Comparison of ENCODE assay signal across 1 cellular context in the genomic region with DNA sequence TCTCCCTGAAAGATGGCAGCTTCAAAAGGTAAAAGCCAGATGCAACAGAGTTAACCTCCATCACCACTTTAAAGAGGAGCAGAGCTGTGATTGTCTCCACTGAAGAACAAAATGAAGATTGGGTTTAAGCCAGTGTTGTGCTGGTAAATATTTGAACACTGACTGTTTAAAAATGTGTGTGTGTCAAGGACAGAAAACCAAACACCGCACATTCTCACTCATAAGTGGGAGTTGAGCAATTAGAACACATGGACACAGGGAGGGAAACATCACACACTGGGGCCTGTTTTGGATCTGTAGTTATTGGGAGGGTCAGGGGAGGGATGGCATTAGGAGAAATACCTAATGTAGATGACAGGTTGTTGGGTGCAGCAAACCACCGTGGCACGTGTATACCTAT.
TF ChIP-seq lines count a peak whose summit lies in the region.

No MANE protein-coding gene starts in this region.

TF ChIP-seq in HepG2, 621 proteins besides CTCF, POLR2A, EP300 and RAD21 (continues in another document):
- no peak for TF ChIP-seq NFE2L1 (CRISPR knock-in tag; IDR thresholded peaks at IDR 0.05; ENCODE audit: borderline replicate concordance)
- no peak for TF ChIP-seq KAT2B (IDR thresholded peaks at IDR 0.05; ENCODE audit: borderline replicate concordance, low read depth, low read length)
- no peak for TF ChIP-seq SOX6 (IDR thresholded peaks at IDR 0.05)
- TF ChIP-seq SOX6 (CRISPR knock-in tag; IDR thresholded peaks at IDR 0.05): peak; percentile 40; the same call in 1 of the 2 replicates
- no peak for TF ChIP-seq SP1 (IDR thresholded peaks at IDR 0.05)
- no peak for TF ChIP-seq SP1 (CRISPR knock-in tag; IDR thresholded peaks at IDR 0.05)
- no peak for TF ChIP-seq SYNCRIP (IDR thresholded peaks at IDR 0.05; ENCODE audit: insufficient read depth, low read depth, low read length)
- TF ChIP-seq, protein P1, sequence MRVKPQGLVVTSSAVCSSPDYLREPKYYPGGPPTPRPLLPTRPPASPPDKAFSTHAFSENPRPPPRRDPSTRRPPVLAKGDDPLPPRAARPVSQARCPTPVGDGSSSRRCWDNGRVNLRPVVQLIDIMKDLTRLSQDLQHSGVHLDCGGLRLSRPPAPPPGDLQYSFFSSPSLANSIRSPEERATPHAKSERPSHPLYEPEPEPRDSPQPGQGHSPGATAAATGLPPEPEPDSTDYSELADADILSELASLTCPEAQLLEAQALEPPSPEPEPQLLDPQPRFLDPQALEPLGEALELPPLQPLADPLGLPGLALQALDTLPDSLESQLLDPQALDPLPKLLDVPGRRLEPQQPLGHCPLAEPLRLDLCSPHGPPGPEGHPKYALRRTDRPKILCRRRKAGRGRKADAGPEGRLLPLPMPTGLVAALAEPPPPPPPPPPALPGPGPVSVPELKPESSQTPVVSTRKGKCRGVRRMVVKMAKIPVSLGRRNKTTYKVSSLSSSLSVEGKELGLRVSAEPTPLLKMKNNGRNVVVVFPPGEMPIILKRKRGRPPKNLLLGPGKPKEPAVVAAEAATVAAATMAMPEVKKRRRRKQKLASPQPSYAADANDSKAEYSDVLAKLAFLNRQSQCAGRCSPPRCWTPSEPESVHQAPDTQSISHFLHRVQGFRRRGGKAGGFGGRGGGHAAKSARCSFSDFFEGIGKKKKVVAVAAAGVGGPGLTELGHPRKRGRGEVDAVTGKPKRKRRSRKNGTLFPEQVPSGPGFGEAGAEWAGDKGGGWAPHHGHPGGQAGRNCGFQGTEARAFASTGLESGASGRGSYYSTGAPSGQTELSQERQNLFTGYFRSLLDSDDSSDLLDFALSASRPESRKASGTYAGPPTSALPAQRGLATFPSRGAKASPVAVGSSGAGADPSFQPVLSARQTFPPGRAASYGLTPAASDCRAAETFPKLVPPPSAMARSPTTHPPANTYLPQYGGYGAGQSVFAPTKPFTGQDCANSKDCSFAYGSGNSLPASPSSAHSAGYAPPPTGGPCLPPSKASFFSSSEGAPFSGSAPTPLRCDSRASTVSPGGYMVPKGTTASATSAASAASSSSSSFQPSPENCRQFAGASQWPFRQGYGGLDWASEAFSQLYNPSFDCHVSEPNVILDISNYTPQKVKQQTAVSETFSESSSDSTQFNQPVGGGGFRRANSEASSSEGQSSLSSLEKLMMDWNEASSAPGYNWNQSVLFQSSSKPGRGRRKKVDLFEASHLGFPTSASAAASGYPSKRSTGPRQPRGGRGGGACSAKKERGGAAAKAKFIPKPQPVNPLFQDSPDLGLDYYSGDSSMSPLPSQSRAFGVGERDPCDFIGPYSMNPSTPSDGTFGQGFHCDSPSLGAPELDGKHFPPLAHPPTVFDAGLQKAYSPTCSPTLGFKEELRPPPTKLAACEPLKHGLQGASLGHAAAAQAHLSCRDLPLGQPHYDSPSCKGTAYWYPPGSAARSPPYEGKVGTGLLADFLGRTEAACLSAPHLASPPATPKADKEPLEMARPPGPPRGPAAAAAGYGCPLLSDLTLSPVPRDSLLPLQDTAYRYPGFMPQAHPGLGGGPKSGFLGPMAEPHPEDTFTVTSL (CRISPR knock-in tag; IDR thresholded peaks at IDR 0.05; ENCODE audit: borderline replicate concordance): 0 out of 2 replicates have a peak, but pooled peaks have one; percentile 49
- TF ChIP-seq IKZF1 (IDR thresholded peaks at IDR 0.05): no peak
- TF ChIP-seq, protein P2, sequence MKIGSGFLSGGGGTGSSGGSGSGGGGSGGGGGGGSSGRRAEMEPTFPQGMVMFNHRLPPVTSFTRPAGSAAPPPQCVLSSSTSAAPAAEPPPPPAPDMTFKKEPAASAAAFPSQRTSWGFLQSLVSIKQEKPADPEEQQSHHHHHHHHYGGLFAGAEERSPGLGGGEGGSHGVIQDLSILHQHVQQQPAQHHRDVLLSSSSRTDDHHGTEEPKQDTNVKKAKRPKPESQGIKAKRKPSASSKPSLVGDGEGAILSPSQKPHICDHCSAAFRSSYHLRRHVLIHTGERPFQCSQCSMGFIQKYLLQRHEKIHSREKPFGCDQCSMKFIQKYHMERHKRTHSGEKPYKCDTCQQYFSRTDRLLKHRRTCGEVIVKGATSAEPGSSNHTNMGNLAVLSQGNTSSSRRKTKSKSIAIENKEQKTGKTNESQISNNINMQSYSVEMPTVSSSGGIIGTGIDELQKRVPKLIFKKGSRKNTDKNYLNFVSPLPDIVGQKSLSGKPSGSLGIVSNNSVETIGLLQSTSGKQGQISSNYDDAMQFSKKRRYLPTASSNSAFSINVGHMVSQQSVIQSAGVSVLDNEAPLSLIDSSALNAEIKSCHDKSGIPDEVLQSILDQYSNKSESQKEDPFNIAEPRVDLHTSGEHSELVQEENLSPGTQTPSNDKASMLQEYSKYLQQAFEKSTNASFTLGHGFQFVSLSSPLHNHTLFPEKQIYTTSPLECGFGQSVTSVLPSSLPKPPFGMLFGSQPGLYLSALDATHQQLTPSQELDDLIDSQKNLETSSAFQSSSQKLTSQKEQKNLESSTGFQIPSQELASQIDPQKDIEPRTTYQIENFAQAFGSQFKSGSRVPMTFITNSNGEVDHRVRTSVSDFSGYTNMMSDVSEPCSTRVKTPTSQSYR (CRISPR knock-in tag; IDR thresholded peaks at IDR 0.05; ENCODE audit: borderline replicate concordance): no peak
- TF ChIP-seq ZNF331 (CRISPR knock-in tag; IDR thresholded peaks at IDR 0.05): 0 out of 2 replicates have a peak, but pooled peaks have one; percentile 27
- TF ChIP-seq, protein P3, sequence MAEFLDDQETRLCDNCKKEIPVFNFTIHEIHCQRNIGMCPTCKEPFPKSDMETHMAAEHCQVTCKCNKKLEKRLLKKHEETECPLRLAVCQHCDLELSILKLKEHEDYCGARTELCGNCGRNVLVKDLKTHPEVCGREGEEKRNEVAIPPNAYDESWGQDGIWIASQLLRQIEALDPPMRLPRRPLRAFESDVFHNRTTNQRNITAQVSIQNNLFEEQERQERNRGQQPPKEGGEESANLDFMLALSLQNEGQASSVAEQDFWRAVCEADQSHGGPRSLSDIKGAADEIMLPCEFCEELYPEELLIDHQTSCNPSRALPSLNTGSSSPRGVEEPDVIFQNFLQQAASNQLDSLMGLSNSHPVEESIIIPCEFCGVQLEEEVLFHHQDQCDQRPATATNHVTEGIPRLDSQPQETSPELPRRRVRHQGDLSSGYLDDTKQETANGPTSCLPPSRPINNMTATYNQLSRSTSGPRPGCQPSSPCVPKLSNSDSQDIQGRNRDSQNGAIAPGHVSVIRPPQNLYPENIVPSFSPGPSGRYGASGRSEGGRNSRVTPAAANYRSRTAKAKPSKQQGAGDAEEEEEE (CRISPR knock-in tag; IDR thresholded peaks at IDR 0.05; ENCODE audit: borderline replicate concordance): no peak
- TF ChIP-seq NCOA2 (CRISPR knock-in tag; IDR thresholded peaks at IDR 0.05): no peak
- no peak for TF ChIP-seq RELA (CRISPR knock-in tag; IDR thresholded peaks at IDR 0.05)
- TF ChIP-seq, protein P4, sequence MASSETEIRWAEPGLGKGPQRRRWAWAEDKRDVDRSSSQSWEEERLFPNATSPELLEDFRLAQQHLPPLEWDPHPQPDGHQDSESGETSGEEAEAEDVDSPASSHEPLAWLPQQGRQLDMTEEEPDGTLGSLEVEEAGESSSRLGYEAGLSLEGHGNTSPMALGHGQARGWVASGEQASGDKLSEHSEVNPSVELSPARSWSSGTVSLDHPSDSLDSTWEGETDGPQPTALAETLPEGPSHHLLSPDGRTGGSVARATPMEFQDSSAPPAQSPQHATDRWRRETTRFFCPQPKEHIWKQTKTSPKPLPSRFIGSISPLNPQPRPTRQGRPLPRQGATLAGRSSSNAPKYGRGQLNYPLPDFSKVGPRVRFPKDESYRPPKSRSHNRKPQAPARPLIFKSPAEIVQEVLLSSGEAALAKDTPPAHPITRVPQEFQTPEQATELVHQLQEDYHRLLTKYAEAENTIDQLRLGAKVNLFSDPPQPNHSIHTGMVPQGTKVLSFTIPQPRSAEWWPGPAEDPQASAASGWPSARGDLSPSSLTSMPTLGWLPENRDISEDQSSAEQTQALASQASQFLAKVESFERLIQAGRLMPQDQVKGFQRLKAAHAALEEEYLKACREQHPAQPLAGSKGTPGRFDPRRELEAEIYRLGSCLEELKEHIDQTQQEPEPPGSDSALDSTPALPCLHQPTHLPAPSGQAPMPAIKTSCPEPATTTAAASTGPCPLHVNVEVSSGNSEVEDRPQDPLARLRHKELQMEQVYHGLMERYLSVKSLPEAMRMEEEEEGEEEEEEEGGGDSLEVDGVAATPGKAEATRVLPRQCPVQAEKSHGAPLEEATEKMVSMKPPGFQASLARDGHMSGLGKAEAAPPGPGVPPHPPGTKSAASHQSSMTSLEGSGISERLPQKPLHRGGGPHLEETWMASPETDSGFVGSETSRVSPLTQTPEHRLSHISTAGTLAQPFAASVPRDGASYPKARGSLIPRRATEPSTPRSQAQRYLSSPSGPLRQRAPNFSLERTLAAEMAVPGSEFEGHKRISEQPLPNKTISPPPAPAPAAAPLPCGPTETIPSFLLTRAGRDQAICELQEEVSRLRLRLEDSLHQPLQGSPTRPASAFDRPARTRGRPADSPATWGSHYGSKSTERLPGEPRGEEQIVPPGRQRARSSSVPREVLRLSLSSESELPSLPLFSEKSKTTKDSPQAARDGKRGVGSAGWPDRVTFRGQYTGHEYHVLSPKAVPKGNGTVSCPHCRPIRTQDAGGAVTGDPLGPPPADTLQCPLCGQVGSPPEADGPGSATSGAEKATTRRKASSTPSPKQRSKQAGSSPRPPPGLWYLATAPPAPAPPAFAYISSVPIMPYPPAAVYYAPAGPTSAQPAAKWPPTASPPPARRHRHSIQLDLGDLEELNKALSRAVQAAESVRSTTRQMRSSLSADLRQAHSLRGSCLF (CRISPR knock-in tag; IDR thresholded peaks at IDR 0.05; ENCODE audit: borderline replicate concordance): no peak
- no peak for TF ChIP-seq RFX5 (IDR thresholded peaks at IDR 0.05; ENCODE audit: low read depth, low read length)
- TF ChIP-seq CEBPG (CRISPR knock-in tag; IDR thresholded peaks at IDR 0.05): peak; percentile 33; the same call in 1 of the 2 replicates
- no peak for TF ChIP-seq MBNL3 (CRISPR knock-in tag; conservative IDR thresholded peaks at IDR 0.05)
- no peak for TF ChIP-seq NAIF1 (CRISPR knock-in tag; IDR thresholded peaks at IDR 0.05; ENCODE audit: borderline replicate concordance)
- TF ChIP-seq, protein P5, sequence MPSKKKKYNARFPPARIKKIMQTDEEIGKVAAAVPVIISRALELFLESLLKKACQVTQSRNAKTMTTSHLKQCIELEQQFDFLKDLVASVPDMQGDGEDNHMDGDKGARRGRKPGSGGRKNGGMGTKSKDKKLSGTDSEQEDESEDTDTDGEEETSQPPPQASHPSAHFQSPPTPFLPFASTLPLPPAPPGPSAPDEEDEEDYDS (CRISPR knock-in tag; IDR thresholded peaks at IDR 0.05): no peak
- TF ChIP-seq, protein P6, sequence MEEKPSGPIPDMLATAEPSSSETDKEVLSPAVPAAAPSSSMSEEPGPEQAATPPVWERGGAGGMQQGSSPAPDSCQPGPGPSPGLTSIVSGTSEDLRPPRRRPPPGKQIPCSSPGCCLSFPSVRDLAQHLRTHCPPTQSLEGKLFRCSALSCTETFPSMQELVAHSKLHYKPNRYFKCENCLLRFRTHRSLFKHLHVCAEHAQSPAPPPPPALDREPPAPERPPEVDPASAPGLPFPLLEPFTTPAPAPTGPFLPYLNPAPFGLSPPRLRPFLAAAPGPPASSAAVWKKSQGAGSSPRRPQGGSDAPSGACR (CRISPR knock-in tag; IDR thresholded peaks at IDR 0.05): no peak
- TF ChIP-seq FOXC1 (CRISPR knock-in tag; IDR thresholded peaks at IDR 0.05; ENCODE audit: borderline replicate concordance): no peak
- peak; percentile 27; the same call in 1 of the 2 replicates for TF ChIP-seq FOXA3 (CRISPR knock-in tag; IDR thresholded peaks at IDR 0.05)
- TF ChIP-seq, protein P7, sequence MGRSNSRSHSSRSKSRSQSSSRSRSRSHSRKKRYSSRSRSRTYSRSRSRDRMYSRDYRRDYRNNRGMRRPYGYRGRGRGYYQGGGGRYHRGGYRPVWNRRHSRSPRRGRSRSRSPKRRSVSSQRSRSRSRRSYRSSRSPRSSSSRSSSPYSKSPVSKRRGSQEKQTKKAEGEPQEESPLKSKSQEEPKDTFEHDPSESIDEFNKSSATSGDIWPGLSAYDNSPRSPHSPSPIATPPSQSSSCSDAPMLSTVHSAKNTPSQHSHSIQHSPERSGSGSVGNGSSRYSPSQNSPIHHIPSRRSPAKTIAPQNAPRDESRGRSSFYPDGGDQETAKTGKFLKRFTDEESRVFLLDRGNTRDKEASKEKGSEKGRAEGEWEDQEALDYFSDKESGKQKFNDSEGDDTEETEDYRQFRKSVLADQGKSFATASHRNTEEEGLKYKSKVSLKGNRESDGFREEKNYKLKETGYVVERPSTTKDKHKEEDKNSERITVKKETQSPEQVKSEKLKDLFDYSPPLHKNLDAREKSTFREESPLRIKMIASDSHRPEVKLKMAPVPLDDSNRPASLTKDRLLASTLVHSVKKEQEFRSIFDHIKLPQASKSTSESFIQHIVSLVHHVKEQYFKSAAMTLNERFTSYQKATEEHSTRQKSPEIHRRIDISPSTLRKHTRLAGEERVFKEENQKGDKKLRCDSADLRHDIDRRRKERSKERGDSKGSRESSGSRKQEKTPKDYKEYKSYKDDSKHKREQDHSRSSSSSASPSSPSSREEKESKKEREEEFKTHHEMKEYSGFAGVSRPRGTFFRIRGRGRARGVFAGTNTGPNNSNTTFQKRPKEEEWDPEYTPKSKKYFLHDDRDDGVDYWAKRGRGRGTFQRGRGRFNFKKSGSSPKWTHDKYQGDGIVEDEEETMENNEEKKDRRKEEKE (IDR thresholded peaks at IDR 0.05): no peak
- TF ChIP-seq KDM5B (CRISPR knock-in tag; IDR thresholded peaks at IDR 0.05; ENCODE audit: borderline replicate concordance): no peak
- TF ChIP-seq THAP11 (CRISPR knock-in tag; IDR thresholded peaks at IDR 0.05): no peak
- TF ChIP-seq, protein P8, sequence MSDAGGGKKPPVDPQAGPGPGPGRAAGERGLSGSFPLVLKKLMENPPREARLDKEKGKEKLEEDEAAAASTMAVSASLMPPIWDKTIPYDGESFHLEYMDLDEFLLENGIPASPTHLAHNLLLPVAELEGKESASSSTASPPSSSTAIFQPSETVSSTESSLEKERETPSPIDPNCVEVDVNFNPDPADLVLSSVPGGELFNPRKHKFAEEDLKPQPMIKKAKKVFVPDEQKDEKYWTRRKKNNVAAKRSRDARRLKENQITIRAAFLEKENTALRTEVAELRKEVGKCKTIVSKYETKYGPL (CRISPR knock-in tag; IDR thresholded peaks at IDR 0.05): no peak
- TF ChIP-seq ATF7 (IDR thresholded peaks at IDR 0.05): no peak
- TF ChIP-seq ATF7 (CRISPR knock-in tag; IDR thresholded peaks at IDR 0.05): no peak
- no peak for TF ChIP-seq NCOA1 (CRISPR knock-in tag; IDR thresholded peaks at IDR 0.05)
- TF ChIP-seq CBX5 (CRISPR knock-in tag; IDR thresholded peaks at IDR 0.05; ENCODE audit: borderline replicate concordance): no peak
- no peak for TF ChIP-seq GTF3A (CRISPR knock-in tag; conservative IDR thresholded peaks at IDR 0.05)
- TF ChIP-seq, protein P9, sequence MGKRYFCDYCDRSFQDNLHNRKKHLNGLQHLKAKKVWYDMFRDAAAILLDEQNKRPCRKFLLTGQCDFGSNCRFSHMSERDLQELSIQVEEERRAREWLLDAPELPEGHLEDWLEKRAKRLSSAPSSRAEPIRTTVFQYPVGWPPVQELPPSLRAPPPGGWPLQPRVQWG (CRISPR knock-in tag; IDR thresholded peaks at IDR 0.05; ENCODE audit: borderline replicate concordance, low read depth): no peak
- TF ChIP-seq, protein P10, sequence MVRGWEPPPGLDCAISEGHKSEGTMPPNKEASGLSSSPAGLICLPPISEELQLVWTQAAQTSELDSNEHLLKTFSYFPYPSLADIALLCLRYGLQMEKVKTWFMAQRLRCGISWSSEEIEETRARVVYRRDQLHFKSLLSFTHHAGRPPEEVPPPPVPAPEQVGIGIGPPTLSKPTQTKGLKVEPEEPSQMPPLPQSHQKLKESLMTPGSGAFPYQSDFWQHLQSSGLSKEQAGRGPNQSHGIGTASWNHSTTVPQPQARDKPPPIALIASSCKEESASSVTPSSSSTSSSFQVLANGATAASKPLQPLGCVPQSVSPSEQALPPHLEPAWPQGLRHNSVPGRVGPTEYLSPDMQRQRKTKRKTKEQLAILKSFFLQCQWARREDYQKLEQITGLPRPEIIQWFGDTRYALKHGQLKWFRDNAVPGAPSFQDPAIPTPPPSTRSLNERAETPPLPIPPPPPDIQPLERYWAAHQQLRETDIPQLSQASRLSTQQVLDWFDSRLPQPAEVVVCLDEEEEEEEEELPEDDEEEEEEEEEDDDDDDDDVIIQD (CRISPR knock-in tag; IDR thresholded peaks at IDR 0.05; ENCODE audit: low read depth): no peak
- no peak for TF ChIP-seq FOXP1 (IDR thresholded peaks at IDR 0.05)
- peak; percentile 63 for TF ChIP-seq FOXP1 (CRISPR knock-in tag; IDR thresholded peaks at IDR 0.05)
